In genomic region chr1:53172751-53173498, GRCh38 we compare ENCODE assay signal across 8 cellular contexts. TPM values are rescaled to one million over a fixed set of nuclear protein-coding genes. Genes with fewer than 3 reads are reported as not detected.
A peak's percentile ranks its signal among the peaks of the same experiment; 100 is the strongest.
DNase-seq lines count a peak whose midpoint lies in the region; ATAC-seq and TF ChIP-seq lines count a peak whose summit lies in the region.

No MANE protein-coding gene starts in this region.

- in situ Hi-C loops in Caki2 (cut with HindIII; ENCODE audit: low pct_unique_long_range_greater_than_20kb, low sequenced_read_pairs), result no loop called here

- no peak for TF ChIP-seq CTCF in ovary (IDR thresholded peaks at IDR 0.05)

- no peak overlapping the region for H3K4me3 ChIP-seq in ovary

- no peak for TF ChIP-seq EP300 in ovary (IDR thresholded peaks at IDR 0.05)

- TF ChIP-seq POLR2A in ovary (IDR thresholded peaks at IDR 0.05), result no peak

- ATAC-seq in HG02973 (IDR thresholded peaks at IDR 0.05; ENCODE audit: unreplicated experiment) (peak; percentile 69), HG02885 (IDR thresholded peaks at IDR 0.05; ENCODE audit: poor library complexity, unreplicated experiment) (no peak)

- WGBS in ovary, 3 donors, result 11 to 40% (median 20%) methylated on average over 7 of the region's 7 CpGs

- DNase-seq in Caki2 (ENCODE audit: low read depth) (peak; percentile 42), SHP77 treated with DMSO at 0.1 percent for 48 hours (lab: John Stamatoyannopoulos, UW) (peak; percentile 53), hepatic stellate cell (ENCODE audit: low spot score) (peak; percentile 65), ovary (no peak), activated T-cell treated with anti-CD3 and anti-CD28 coated beads for 4 hours (no peak), T1000 (lab: John Stamatoyannopoulos, UW) (no peak)

- intact Hi-C loops in ovary (cut with DNase I), result loop anchor here in 1 of 4 donors (10.0 kb wide), 1 partner anchor 98 kb away; no protein-coding TSS in a partner anchor

- H3K27ac ChIP-seq in ovary, result no peak overlapping the region

- no peaks in the 10 kb centered on the region for H3K9me3 ChIP-seq in ovary

- peaks cover 8% of the 10 kb centered on the region for H3K4me1 ChIP-seq in ovary (ENCODE audit: insufficient read depth)

- no peaks in the 10 kb centered on the region for H3K27me3 ChIP-seq in ovary

- no peaks in the 10 kb centered on the region for H3K36me3 ChIP-seq in ovary

RNA-seq across cellular contexts. Expression of gene CPT2, which starts 23.7 kb away (rescaled TPM):
- 10.9 and 12.6 TPM in 2 replicates for total RNA-seq in Caki2 (2014; rRNA removed; shearing (Covaris generic); ENCODE audit: low replicate concordance)
- total RNA-seq in ovary, result 10 to 100 TPM in 5 of 7 donors, 1 to 10 TPM in 2; 6.7 to 15.3 (median 12.1) TPM
- 10 to 100 TPM; 12.0 to 32.1 TPM for polyA plus RNA-seq in ovary

RNA-seq across cellular contexts. Expression of gene SLC1A7, which starts 30.5 kb away (rescaled TPM):
- total RNA-seq in Caki2 (2014; rRNA removed; shearing (Covaris generic); ENCODE audit: low replicate concordance), result not detected in 2 replicates
- under 1 TPM in 1 of 7 donors, not detected in 6; 0.25 TPM for total RNA-seq in ovary
- under 1 TPM in 1 of 2 donors, not detected in 1; 0.28 TPM for polyA plus RNA-seq in ovary

RNA-seq across cellular contexts. Expression of gene CZIB, which starts 47.5 kb away (rescaled TPM):
- total RNA-seq in Caki2 (2014; rRNA removed; shearing (Covaris generic); ENCODE audit: low replicate concordance), result 52.8 and 57.8 TPM in 2 replicates
- 10 to 100 TPM; 48.4 to 81.4 (median 67.3) TPM for total RNA-seq in ovary
- polyA plus RNA-seq in ovary, result 100 to 1,000 TPM in 1 of 2 donors, 10 to 100 TPM in 1; 97.2 to 108 TPM

Comparison
In these comparisons a context has a peak if more than half of its experiments do, and no peak if none do; other contexts are left out.
1. DNase-seq: peak in Caki2 (single experiment), SHP77 treated with DMSO at 0.1 percent for 48 hours (single experiment) and hepatic stellate cell (single experiment); none in ovary (0 of 5), activated T-cell treated with anti-CD3 and anti-CD28 coated beads for 4 hours (single experiment) and T1000 (single experiment).